1 cellular context compared by ENCODE assay signal in genomic region chr20:50450961-50451752, GRCh38.
TF ChIP-seq lines count a peak whose summit lies in the region.

No MANE protein-coding gene starts in this region.

TF ChIP-seq in HepG2, 621 proteins besides CTCF, POLR2A, EP300 and RAD21 (continued from another document and continues in another):
- TF ChIP-seq ZNF704 (CRISPR knock-in tag; IDR thresholded peaks at IDR 0.05; ENCODE audit: borderline replicate concordance) (no peak), PLRG1 (conservative IDR thresholded peaks at IDR 0.05) (no peak), SOX6 (IDR thresholded peaks at IDR 0.05) (no peak), SOX6 (CRISPR knock-in tag; IDR thresholded peaks at IDR 0.05) (peak; percentile 74), PCBP1 (IDR thresholded peaks at IDR 0.05; ENCODE audit: borderline replicate concordance, low read depth, low read length) (no peak), ETV6 (CRISPR knock-in tag; conservative IDR thresholded peaks at IDR 0.05) (no peak), MYNN (CRISPR knock-in tag; IDR thresholded peaks at IDR 0.05; ENCODE audit: low read depth) (no peak), ZNF446 (CRISPR knock-in tag; IDR thresholded peaks at IDR 0.05) (no peak), ZNF296 (CRISPR knock-in tag; conservative IDR thresholded peaks at IDR 0.05) (no peak), ZNF138 (CRISPR knock-in tag; IDR thresholded peaks at IDR 0.05; ENCODE audit: low read depth) (0 out of 2 replicates have a peak, but pooled peaks have one; percentile 51), ZSCAN9 (CRISPR knock-in tag; IDR thresholded peaks at IDR 0.05; ENCODE audit: borderline replicate concordance) (no peak), RXRB (CRISPR knock-in tag; IDR thresholded peaks at IDR 0.05; ENCODE audit: borderline replicate concordance) (peak; percentile 29; the same call in 1 of the 2 replicates), SRSF9 (IDR thresholded peaks at IDR 0.05; ENCODE audit: borderline replicate concordance, insufficient read depth, low read depth, low read length, poor library complexity, severe bottlenecking) (no peak), ZNF44 (CRISPR knock-in tag; IDR thresholded peaks at IDR 0.05) (0 out of 2 replicates have a peak, but pooled peaks have one; percentile 81), ZNF160 (CRISPR knock-in tag; IDR thresholded peaks at IDR 0.05) (no peak), ZNF639 (CRISPR knock-in tag; conservative IDR thresholded peaks at IDR 0.05) (no peak), TMF1 (CRISPR knock-in tag; IDR thresholded peaks at IDR 0.05; ENCODE audit: low read depth) (no peak), ZNF207 (IDR thresholded peaks at IDR 0.05; ENCODE audit: borderline replicate concordance) (no peak), SP140L (CRISPR knock-in tag; IDR thresholded peaks at IDR 0.05; ENCODE audit: borderline replicate concordance) (0 out of 2 replicates have a peak, but pooled peaks have one; percentile 11), ZNF24 (IDR thresholded peaks at IDR 0.05) (no peak), TCF12 (IDR thresholded peaks at IDR 0.05) (no peak), TCF12 (CRISPR knock-in tag; IDR thresholded peaks at IDR 0.05) (no peak), SMAD9 (CRISPR knock-in tag; IDR thresholded peaks at IDR 0.05) (0 out of 2 replicates have a peak, but pooled peaks have one; percentile 60), ZNF362 (CRISPR knock-in tag; IDR thresholded peaks at IDR 0.05; ENCODE audit: borderline replicate concordance) (no peak), NONO (IDR thresholded peaks at IDR 0.05) (no peak), NONO (CRISPR knock-in tag; conservative IDR thresholded peaks at IDR 0.05) (peak; percentile 60; the same call in 1 of the 2 replicates), ZBTB20 (CRISPR knock-in tag; IDR thresholded peaks at IDR 0.05; ENCODE audit: borderline replicate concordance, low read depth) (no peak), MTA3 (CRISPR knock-in tag; IDR thresholded peaks at IDR 0.05) (no peak), XBP1 (CRISPR knock-in tag; IDR thresholded peaks at IDR 0.05) (no peak), SYNCRIP (IDR thresholded peaks at IDR 0.05; ENCODE audit: insufficient read depth, low read depth, low read length) (no peak), ZNF841 (CRISPR knock-in tag; IDR thresholded peaks at IDR 0.05; ENCODE audit: borderline replicate concordance) (no peak), EED (CRISPR knock-in tag; IDR thresholded peaks at IDR 0.05) (peak; percentile 82; the same call in 1 of the 2 replicates), FOSL2 (CRISPR knock-in tag; IDR thresholded peaks at IDR 0.05) (peak; percentile 36; the same call in 1 of the 2 replicates), LRRFIP1 (CRISPR knock-in tag; conservative IDR thresholded peaks at IDR 0.05) (no peak), CBX5 (CRISPR knock-in tag; IDR thresholded peaks at IDR 0.05; ENCODE audit: borderline replicate concordance) (0 out of 2 replicates have a peak, but pooled peaks have one; percentile 10), ZFP41 (CRISPR knock-in tag; IDR thresholded peaks at IDR 0.05; ENCODE audit: borderline replicate concordance) (no peak), MTA1 (CRISPR knock-in tag; IDR thresholded peaks at IDR 0.05; ENCODE audit: borderline replicate concordance) (no peak; the same call in 1 of the 2 replicates), HMG20B (CRISPR knock-in tag; conservative IDR thresholded peaks at IDR 0.05) (no peak), JDP2 (CRISPR knock-in tag; IDR thresholded peaks at IDR 0.05; ENCODE audit: borderline replicate concordance) (no peak), NPAS2 (CRISPR knock-in tag; IDR thresholded peaks at IDR 0.05; ENCODE audit: borderline replicate concordance) (no peak), HNF1A (IDR thresholded peaks at IDR 0.05; ENCODE audit: low read depth) (no peak), HNF1A (CRISPR knock-in tag; IDR thresholded peaks at IDR 0.05; ENCODE audit: borderline replicate concordance) (peak; percentile 39; the same call in 1 of the 2 replicates), IKZF4 (CRISPR knock-in tag; IDR thresholded peaks at IDR 0.05; ENCODE audit: borderline replicate concordance, low read depth, not compliant biosample characterization) (no peak), JARID2 (CRISPR knock-in tag; IDR thresholded peaks at IDR 0.05; ENCODE audit: insufficient replicate concordance) (no peak), ZNF530 (CRISPR knock-in tag; IDR thresholded peaks at IDR 0.05; ENCODE audit: low read depth) (no peak)
- TF ChIP-seq, protein P1, sequence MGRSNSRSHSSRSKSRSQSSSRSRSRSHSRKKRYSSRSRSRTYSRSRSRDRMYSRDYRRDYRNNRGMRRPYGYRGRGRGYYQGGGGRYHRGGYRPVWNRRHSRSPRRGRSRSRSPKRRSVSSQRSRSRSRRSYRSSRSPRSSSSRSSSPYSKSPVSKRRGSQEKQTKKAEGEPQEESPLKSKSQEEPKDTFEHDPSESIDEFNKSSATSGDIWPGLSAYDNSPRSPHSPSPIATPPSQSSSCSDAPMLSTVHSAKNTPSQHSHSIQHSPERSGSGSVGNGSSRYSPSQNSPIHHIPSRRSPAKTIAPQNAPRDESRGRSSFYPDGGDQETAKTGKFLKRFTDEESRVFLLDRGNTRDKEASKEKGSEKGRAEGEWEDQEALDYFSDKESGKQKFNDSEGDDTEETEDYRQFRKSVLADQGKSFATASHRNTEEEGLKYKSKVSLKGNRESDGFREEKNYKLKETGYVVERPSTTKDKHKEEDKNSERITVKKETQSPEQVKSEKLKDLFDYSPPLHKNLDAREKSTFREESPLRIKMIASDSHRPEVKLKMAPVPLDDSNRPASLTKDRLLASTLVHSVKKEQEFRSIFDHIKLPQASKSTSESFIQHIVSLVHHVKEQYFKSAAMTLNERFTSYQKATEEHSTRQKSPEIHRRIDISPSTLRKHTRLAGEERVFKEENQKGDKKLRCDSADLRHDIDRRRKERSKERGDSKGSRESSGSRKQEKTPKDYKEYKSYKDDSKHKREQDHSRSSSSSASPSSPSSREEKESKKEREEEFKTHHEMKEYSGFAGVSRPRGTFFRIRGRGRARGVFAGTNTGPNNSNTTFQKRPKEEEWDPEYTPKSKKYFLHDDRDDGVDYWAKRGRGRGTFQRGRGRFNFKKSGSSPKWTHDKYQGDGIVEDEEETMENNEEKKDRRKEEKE (IDR thresholded peaks at IDR 0.05), result no peak
- TF ChIP-seq, protein P2, sequence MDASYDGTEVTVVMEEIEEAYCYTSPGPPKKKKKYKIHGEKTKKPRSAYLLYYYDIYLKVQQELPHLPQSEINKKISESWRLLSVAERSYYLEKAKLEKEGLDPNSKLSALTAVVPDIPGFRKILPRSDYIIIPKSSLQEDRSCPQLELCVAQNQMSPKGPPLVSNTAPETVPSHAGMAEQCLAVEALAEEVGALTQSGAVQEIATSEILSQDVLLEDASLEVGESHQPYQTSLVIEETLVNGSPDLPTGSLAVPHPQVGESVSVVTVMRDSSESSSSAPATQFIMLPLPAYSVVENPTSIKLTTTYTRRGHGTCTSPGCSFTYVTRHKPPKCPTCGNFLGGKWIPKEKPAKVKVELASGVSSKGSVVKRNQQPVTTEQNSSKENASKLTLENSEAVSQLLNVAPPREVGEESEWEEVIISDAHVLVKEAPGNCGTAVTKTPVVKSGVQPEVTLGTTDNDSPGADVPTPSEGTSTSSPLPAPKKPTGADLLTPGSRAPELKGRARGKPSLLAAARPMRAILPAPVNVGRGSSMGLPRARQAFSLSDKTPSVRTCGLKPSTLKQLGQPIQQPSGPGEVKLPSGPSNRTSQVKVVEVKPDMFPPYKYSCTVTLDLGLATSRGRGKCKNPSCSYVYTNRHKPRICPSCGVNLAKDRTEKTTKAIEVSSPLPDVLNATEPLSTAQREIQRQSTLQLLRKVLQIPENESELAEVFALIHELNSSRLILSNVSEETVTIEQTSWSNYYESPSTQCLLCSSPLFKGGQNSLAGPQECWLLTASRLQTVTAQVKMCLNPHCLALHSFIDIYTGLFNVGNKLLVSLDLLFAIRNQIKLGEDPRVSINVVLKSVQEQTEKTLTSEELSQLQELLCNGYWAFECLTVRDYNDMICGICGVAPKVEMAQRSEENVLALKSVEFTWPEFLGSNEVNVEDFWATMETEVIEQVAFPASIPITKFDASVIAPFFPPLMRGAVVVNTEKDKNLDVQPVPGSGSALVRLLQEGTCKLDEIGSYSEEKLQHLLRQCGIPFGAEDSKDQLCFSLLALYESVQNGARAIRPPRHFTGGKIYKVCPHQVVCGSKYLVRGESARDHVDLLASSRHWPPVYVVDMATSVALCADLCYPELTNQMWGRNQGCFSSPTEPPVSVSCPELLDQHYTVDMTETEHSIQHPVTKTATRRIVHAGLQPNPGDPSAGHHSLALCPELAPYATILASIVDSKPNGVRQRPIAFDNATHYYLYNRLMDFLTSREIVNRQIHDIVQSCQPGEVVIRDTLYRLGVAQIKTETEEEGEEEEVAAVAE (CRISPR knock-in tag; IDR thresholded peaks at IDR 0.05; ENCODE audit: borderline replicate concordance), result no peak
- TF ChIP-seq, protein P3, sequence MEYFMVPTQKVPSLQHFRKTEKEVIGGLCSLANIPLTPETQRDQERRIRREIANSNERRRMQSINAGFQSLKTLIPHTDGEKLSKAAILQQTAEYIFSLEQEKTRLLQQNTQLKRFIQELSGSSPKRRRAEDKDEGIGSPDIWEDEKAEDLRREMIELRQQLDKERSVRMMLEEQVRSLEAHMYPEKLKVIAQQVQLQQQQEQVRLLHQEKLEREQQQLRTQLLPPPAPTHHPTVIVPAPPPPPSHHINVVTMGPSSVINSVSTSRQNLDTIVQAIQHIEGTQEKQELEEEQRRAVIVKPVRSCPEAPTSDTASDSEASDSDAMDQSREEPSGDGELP (IDR thresholded peaks at IDR 0.05; ENCODE audit: borderline replicate concordance, low read depth), result peak; percentile 62; the same call in 1 of the 2 replicates
